Comparison of ENCODE assay signal across 1 cellular context in genomic region chr13:112057736-112058518, GRCh38.
A peak's percentile ranks its signal among the peaks of the same experiment; 100 is the strongest.
TF ChIP-seq lines count a peak whose summit lies in the region.

No MANE protein-coding gene starts in this region.

TF ChIP-seq in HEK293, 187 proteins besides CTCF, POLR2A, EP300 and RAD21 (continued from another document):
- no peak for TF ChIP-seq KLF7 (tag by site-specific recombination; IDR thresholded peaks at IDR 0.05; ENCODE audit: borderline replicate concordance)
- peak; percentile 82 for TF ChIP-seq SCRT2 (tag by site-specific recombination; IDR thresholded peaks at IDR 0.05)
- peak; percentile 53 for TF ChIP-seq ZNF600 (tag by site-specific recombination; IDR thresholded peaks at IDR 0.05)
- TF ChIP-seq, protein P1, sequence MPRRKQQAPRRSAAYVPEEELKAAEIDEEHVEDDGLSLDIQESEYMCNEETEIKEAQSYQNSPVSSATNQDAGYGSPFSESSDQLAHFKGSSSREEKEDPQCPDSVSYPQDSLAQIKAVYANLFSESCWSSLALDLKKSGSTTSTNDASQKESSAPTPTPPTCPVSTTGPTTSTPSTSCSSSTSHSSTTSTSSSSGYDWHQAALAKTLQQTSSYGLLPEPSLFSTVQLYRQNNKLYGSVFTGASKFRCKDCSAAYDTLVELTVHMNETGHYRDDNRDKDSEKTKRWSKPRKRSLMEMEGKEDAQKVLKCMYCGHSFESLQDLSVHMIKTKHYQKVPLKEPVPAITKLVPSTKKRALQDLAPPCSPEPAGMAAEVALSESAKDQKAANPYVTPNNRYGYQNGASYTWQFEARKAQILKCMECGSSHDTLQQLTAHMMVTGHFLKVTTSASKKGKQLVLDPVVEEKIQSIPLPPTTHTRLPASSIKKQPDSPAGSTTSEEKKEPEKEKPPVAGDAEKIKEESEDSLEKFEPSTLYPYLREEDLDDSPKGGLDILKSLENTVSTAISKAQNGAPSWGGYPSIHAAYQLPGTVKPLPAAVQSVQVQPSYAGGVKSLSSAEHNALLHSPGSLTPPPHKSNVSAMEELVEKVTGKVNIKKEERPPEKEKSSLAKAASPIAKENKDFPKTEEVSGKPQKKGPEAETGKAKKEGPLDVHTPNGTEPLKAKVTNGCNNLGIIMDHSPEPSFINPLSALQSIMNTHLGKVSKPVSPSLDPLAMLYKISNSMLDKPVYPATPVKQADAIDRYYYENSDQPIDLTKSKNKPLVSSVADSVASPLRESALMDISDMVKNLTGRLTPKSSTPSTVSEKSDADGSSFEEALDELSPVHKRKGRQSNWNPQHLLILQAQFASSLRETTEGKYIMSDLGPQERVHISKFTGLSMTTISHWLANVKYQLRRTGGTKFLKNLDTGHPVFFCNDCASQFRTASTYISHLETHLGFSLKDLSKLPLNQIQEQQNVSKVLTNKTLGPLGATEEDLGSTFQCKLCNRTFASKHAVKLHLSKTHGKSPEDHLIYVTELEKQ (tag by site-specific recombination; IDR thresholded peaks at IDR 0.05; ENCODE audit: borderline replicate concordance), result no peak
- no peak for TF ChIP-seq ZNF184 (tag by site-specific recombination; IDR thresholded peaks at IDR 0.05)
- no peak for TF ChIP-seq ZNF792 (tag by site-specific recombination; IDR thresholded peaks at IDR 0.05)
- TF ChIP-seq ZNF549 (tag by site-specific recombination; IDR thresholded peaks at IDR 0.05), result no peak
- no peak for TF ChIP-seq ZNF280C (tag by site-specific recombination; IDR thresholded peaks at IDR 0.05)
- no peak for TF ChIP-seq ZNF785 (tag by site-specific recombination; IDR thresholded peaks at IDR 0.05)
- peak; percentile 89 for TF ChIP-seq ZNF423 (tag by site-specific recombination; IDR thresholded peaks at IDR 0.05)
- no peak for TF ChIP-seq ZNF571 (tag by site-specific recombination; IDR thresholded peaks at IDR 0.05)
- TF ChIP-seq ZIC2 (tag by site-specific recombination; IDR thresholded peaks at IDR 0.05), result peak; percentile 71
- TF ChIP-seq, protein P2, sequence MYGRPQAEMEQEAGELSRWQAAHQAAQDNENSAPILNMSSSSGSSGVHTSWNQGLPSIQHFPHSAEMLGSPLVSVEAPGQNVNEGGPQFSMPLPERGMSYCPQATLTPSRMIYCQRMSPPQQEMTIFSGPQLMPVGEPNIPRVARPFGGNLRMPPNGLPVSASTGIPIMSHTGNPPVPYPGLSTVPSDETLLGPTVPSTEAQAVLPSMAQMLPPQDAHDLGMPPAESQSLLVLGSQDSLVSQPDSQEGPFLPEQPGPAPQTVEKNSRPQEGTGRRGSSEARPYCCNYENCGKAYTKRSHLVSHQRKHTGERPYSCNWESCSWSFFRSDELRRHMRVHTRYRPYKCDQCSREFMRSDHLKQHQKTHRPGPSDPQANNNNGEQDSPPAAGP (tag by site-specific recombination; IDR thresholded peaks at IDR 0.05), result no peak; the same call in 1 of the 2 replicates
- no peak for TF ChIP-seq ZNF223 (tag by site-specific recombination; IDR thresholded peaks at IDR 0.05)
- no peak for TF ChIP-seq ZNF530 (tag by site-specific recombination; IDR thresholded peaks at IDR 0.05; ENCODE audit: low read depth)
- TF ChIP-seq FEZF1 (tag by site-specific recombination; IDR thresholded peaks at IDR 0.05), result no peak
- TF ChIP-seq RBAK (tag by site-specific recombination; IDR thresholded peaks at IDR 0.05), result no peak
- peak; percentile 83 for TF ChIP-seq GLIS1 (tag by site-specific recombination; IDR thresholded peaks at IDR 0.05)
- TF ChIP-seq, protein P3, sequence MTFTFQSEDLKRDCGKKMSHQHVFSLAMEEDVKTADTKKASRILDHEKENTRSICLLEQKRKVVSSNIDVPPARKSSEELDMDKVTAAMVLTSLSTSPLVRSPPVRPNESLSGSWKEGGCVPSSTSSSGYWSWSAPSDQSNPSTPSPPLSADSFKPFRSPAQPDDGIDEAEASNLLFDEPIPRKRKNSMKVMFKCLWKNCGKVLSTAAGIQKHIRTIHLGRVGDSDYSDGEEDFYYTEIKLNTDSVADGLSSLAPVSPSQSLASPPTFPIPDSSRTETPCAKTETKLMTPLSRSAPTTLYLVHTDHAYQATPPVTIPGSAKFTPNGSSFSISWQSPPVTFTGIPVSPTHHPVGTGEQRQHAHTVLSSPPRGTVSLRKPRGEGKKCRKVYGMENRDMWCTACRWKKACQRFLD (tag by site-specific recombination; IDR thresholded peaks at IDR 0.05), result no peak
- TF ChIP-seq ZNF174 (tag by site-specific recombination; IDR thresholded peaks at IDR 0.05), result no peak
- TF ChIP-seq KLF1 (tag by site-specific recombination; IDR thresholded peaks at IDR 0.05), result 0 out of 2 replicates have a peak, but pooled peaks have one; percentile 23
- TF ChIP-seq, protein P4, sequence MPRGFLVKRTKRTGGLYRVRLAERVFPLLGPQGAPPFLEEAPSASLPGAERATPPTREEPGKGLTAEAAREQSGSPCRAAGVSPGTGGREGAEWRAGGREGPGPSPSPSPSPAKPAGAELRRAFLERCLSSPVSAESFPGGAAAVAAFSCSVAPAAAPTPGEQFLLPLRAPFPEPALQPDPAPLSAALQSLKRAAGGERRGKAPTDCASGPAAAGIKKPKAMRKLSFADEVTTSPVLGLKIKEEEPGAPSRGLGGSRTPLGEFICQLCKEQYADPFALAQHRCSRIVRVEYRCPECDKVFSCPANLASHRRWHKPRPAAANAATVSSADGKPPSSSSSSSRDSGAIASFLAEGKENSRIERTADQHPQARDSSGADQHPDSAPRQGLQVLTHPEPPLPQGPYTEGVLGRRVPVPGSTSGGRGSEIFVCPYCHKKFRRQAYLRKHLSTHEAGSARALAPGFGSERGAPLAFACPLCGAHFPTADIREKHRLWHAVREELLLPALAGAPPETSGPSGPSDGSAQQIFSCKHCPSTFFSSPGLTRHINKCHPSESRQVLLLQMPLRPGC (tag by site-specific recombination; IDR thresholded peaks at IDR 0.05), result no peak
- no peak for TF ChIP-seq PRDM6 (tag by site-specific recombination; IDR thresholded peaks at IDR 0.05)
- no peak for TF ChIP-seq ZNF585B (tag by site-specific recombination; IDR thresholded peaks at IDR 0.05)
